In genomic region chr22:43216738-43217137, GRCh38 we compare ENCODE assay signal across 20 cellular contexts.
"Had no signal": no experiment of that assay in that cellular context is flagged by ENCODE, and none has a peak within 500 bp of the region (broad histone marks: within the 10 kb centered on the region; RNA-seq: fewer than 3 reads in every experiment).

No MANE protein-coding gene starts in this region.

- H3K4me3 ChIP-seq: adrenal gland, hepatocyte, left lung, lung, tibial artery had no signal

- H3K4me1 ChIP-seq: adrenal gland, left lung, tibial artery had no signal

- DNase-seq: activated CD4-positive, alpha-beta T cell treated with anti-CD3 and anti-CD28 coated beads, Interleukin-2, amount 10 ng/mL, durations not matched to agents 24 days and 14 days; activated CD8-positive, alpha-beta T cell treated with anti-CD3 and anti-CD28 coated beads, Interleukin-2, amount 10 ng/mL, durations not matched to agents 7 days and 5 days; activated gamma-delta T cell treated with Interleukin-2 at 50 U/mL for 16 hours; adrenal gland; central memory CD4-positive, alpha-beta T cell; dermis blood vessel endothelial cell; effector CD8-positive, alpha-beta T cell; glutamatergic neuron; immature natural killer cell; kidney glomerular epithelial cell; small intestine; stimulated activated CD4-positive, alpha-beta T cell treated with anti-CD3 and anti-CD28 coated beads, Interleukin-2, amount 100 ng/mL, for 24 hours; stimulated activated naive CD8-positive, alpha-beta T cell treated with anti-CD3 and anti-CD28 coated beads, Interleukin-15, amount 100 ng/mL, for 72 hours; T1000; tibial artery had no signal

- H3K27ac ChIP-seq: adrenal gland, hepatocyte, left lung, tibial artery had no signal

- H3K9me3 ChIP-seq: adrenal gland, left lung, tibial artery had no signal

- H3K36me3 ChIP-seq: adrenal gland, left lung, tibial artery had no signal

- FAIRE-seq: astrocyte, frontal cortex, small intestine had no signal
